In genomic region chr10:22344204-22344603, GRCh38 we compare ENCODE assay signal across 24 cellular contexts. TPM values are rescaled to one million over a fixed set of nuclear protein-coding genes. Genes with fewer than 3 reads are reported as not detected.
DNase-seq lines count a peak whose midpoint lies in the region; ATAC-seq, FAIRE-seq and TF ChIP-seq lines count a peak whose summit lies in the region.
"Had no signal": no experiment of that assay in that cellular context is flagged by ENCODE, and none has a peak within 500 bp of the region (broad histone marks: within the 10 kb centered on the region; RNA-seq: fewer than 3 reads in every experiment).

No MANE protein-coding gene starts in this region.

- no peak overlapping the region for H4K8ac ChIP-seq in H9 (replicated peaks; ENCODE audit: insufficient read length, low read depth, low read length)

- H2BK15ac ChIP-seq in H9 (ENCODE audit: low read depth, low read length): no peak overlapping the region

- no peak overlapping the region for H3K4me2 ChIP-seq in H9 (ENCODE audit: insufficient read depth, insufficient read length, low read length)

- intact Hi-C loops in activated CD4-positive, alpha-beta T cell treated with anti-CD3 and anti-CD28 coated beads, Interleukin-2, amount 10 ng/mL, durations not matched to agents 24 days and 14 days (cut with micrococcal nuclease): loop anchor here (5.0 to 10.0 kb wide), 4 partner anchors 827 to 1169 kb away; no protein-coding TSS in a partner anchor

- no peak overlapping the region for H4K5ac ChIP-seq in H9 (ENCODE audit: insufficient read length, low read depth, low read length)

- no peak overlapping the region for H2BK12ac ChIP-seq in H9 (ENCODE audit: insufficient read length, low read depth, low read length)

- H3K9ac ChIP-seq in H9 (ENCODE audit: extremely low read depth, insufficient read length, low read length): no peak overlapping the region

- no peak overlapping the region for H2AK5ac ChIP-seq in H9 (ENCODE audit: insufficient read length, low read length)

- no peak overlapping the region for H3T11ph ChIP-seq in H9 (ENCODE audit: low read length)

- POLR2A ChIA-PET in WTC11 (lab: Charles Lee): no interaction called here

- H3K27me3 Mint-ChIP-seq in activated CD4-positive, alpha-beta T cell treated with anti-CD3 and anti-CD28 coated beads, Interleukin-2, amount 10 ng/mL, durations not matched to agents 24 days and 14 days: peaks cover 72% of the 10 kb centered on the region
- H3K27me3 Mint-ChIP-seq in WTC11 (ENCODE audit: low read depth) (peaks cover 96% of the 10 kb centered on the region), neural crest cell (ENCODE audit: low read depth) (peaks cover 95% of the 10 kb centered on the region), H9 (ENCODE audit: low read depth) (peaks cover 97% of the 10 kb centered on the region)

- H2BK5ac ChIP-seq in H9 (ENCODE audit: insufficient read length, low read length): no peak overlapping the region

- H3K27me3 ChIP-seq in H9 (ENCODE audit: insufficient read depth, low read length): peaks cover 52% of the 10 kb centered on the region

- CTCF ChIA-PET in WTC11 (lab: Charles Lee): no interaction called here

- no peak overlapping the region for H2BK120ac ChIP-seq in H9 (ENCODE audit: low read depth, low read length, poor library complexity, severe bottlenecking)

- H3K56ac ChIP-seq in H9 (ENCODE audit: insufficient read length, low read depth, low read length): no peak overlapping the region

- H3K9me3 ChIP-seq in H9 (ENCODE audit: control insufficient read depth, low read depth, low read length): no peaks in the 10 kb centered on the region
- H3K9me3 ChIP-seq: MG63, neutrophil had no signal

- no peak overlapping the region for H3K27ac ChIP-seq in H9 (ENCODE audit: insufficient read length, low read depth, low read length)
- H3K27ac ChIP-seq: neutrophil, Peyer's patch, stomach had no signal

- no peak for DNase-seq in activated CD4-positive, alpha-beta T cell treated with anti-CD3 and anti-CD28 coated beads, Interleukin-2, amount 10 ng/mL, durations not matched to agents 24 days and 14 days
- no peak for DNase-seq in activated CD4-positive, alpha-beta T cell treated with anti-CD3 and anti-CD28 coated beads for 1 hour
- no peak for DNase-seq in GM18507 (ENCODE audit: extremely low spot score, insufficient read length, low read depth)
- no peak for DNase-seq in WTC11 (ENCODE audit: low spot score)
- no peak for DNase-seq in neural crest cell (ENCODE audit: low read depth, low spot score)
- DNase-seq in NCI-H2107 treated with DMSO at 0.1 percent for 48 hours (lab: John Stamatoyannopoulos, UW; ENCODE audit: unreplicated experiment): no peak
- no peak for DNase-seq in H9
- DNase-seq in foreskin melanocyte: no peak
- DNase-seq: ACHN; activated naive CD4-positive, alpha-beta T cell treated with Interleukin-2 at 50 U/mL for 16 hours; HCEC 1CT; head of caudate nucleus; MG63; NCI-H2029 treated with DMSO at 0.1 percent for 48 hours; NCI-H526; Peyer's patch; retina; stimulated activated CD4-positive, alpha-beta T cell treated with anti-CD3 and anti-CD28 coated beads, Interleukin-15, amount 100 ng/mL, for 24 hours; stomach had no signal

- no peaks in the 10 kb centered on the region for H3K79me1 ChIP-seq in H9 (ENCODE audit: insufficient read depth, low read depth, low read length, poor library complexity, severe bottlenecking)

- no peak overlapping the region for H3K18ac ChIP-seq in H9 (ENCODE audit: insufficient read length, low read depth, low read length)

- H3K4me1 ChIP-seq in H9 (ENCODE audit: insufficient read depth, low read length): peaks cover 4% of the 10 kb centered on the region; the same call in 1 of the 2 replicates

- H3K4me3 Mint-ChIP-seq in activated CD4-positive, alpha-beta T cell treated with anti-CD3 and anti-CD28 coated beads, Interleukin-2, amount 10 ng/mL, durations not matched to agents 24 days and 14 days: peak overlapping the region; percentile 68
- H3K4me3 Mint-ChIP-seq in WTC11: peak overlapping the region; percentile 69; the same call in 1 of the 2 replicates
- peak overlapping the region; percentile 59 for H3K4me3 Mint-ChIP-seq in neural crest cell
- peak overlapping the region in 1 of 2 experiments; percentile 84; a peak in 2 of 5 replicates for H3K4me3 Mint-ChIP-seq in H9

- peak overlapping the region; percentile 29 for H3K27ac Mint-ChIP-seq in activated CD4-positive, alpha-beta T cell treated with anti-CD3 and anti-CD28 coated beads, Interleukin-2, amount 10 ng/mL, durations not matched to agents 24 days and 14 days
- H3K27ac Mint-ChIP-seq in WTC11: no peak overlapping the region
- H3K27ac Mint-ChIP-seq in neural crest cell (ENCODE audit: unreplicated experiment): no peak overlapping the region
- no peak overlapping the region for H3K27ac Mint-ChIP-seq in H9

- H4K91ac ChIP-seq in H9 (ENCODE audit: insufficient read length, low read depth, low read length): no peak overlapping the region

- no CpG with 5 or more reads among the region's 3 CpGs for WGBS in H9 (ENCODE audit: extremely low coverage, insufficient read length, low lambda C conversion rate)

- no peaks in the 10 kb centered on the region for H4K20me1 ChIP-seq in H9 (ENCODE audit: control insufficient read depth, insufficient read depth, insufficient read length)

- no peak for ATAC-seq in WTC11
- ATAC-seq: SK-N-SH treated with all-trans-retinoic acid at 6 μM for 48 hours had no signal

- no peak overlapping the region for H3K14ac ChIP-seq in H9 (ENCODE audit: insufficient read depth, low read length)

- H3K9me3 Mint-ChIP-seq in activated CD4-positive, alpha-beta T cell treated with anti-CD3 and anti-CD28 coated beads, Interleukin-2, amount 10 ng/mL, durations not matched to agents 24 days and 14 days: peaks cover 7% of the 10 kb centered on the region
- no peaks in the 10 kb centered on the region for H3K9me3 Mint-ChIP-seq in WTC11
- H3K9me3 Mint-ChIP-seq in neural crest cell: no peaks in the 10 kb centered on the region
- peaks cover 0 to 5% of the 10 kb centered on the region in 2 experiments; a peak in 3 of 5 replicates for H3K9me3 Mint-ChIP-seq in H9

- no peak overlapping the region for H3K4ac ChIP-seq in H9 (ENCODE audit: low read depth, low read length)

- peaks cover 25% of the 10 kb centered on the region for H3K4me1 Mint-ChIP-seq in activated CD4-positive, alpha-beta T cell treated with anti-CD3 and anti-CD28 coated beads, Interleukin-2, amount 10 ng/mL, durations not matched to agents 24 days and 14 days
- H3K4me1 Mint-ChIP-seq in WTC11 (peaks cover 12% of the 10 kb centered on the region), neural crest cell (peaks cover 19% of the 10 kb centered on the region), H9 (peaks cover 4 to 13% of the 10 kb centered on the region in 2 experiments)

- H3K23me2 ChIP-seq in H9 (ENCODE audit: insufficient read length, low read depth, low read length, poor library complexity, severe bottlenecking): peaks cover 18% of the 10 kb centered on the region

- H3K23ac ChIP-seq in H9 (ENCODE audit: insufficient read length, low read depth, low read length): no peak overlapping the region

- no peak for TF ChIP-seq CTCF in WTC11 (IDR thresholded peaks at IDR 0.05)
- no peak for TF ChIP-seq CTCF in neural crest cell (conservative IDR thresholded peaks at IDR 0.05)
- TF ChIP-seq CTCF in H9 (conservative IDR thresholded peaks at IDR 0.05): no peak

- peaks cover 3% of the 10 kb centered on the region for H3K36me3 Mint-ChIP-seq in activated CD4-positive, alpha-beta T cell treated with anti-CD3 and anti-CD28 coated beads, Interleukin-2, amount 10 ng/mL, durations not matched to agents 24 days and 14 days (ENCODE audit: low read depth)
- H3K36me3 Mint-ChIP-seq in WTC11 (no peaks in the 10 kb centered on the region), neural crest cell (ENCODE audit: low read depth) (peaks cover 2% of the 10 kb centered on the region), H9 (ENCODE audit: insufficient read depth in 1 of 3, low read depth in 3 of 3) (no peaks in the 10 kb centered on the region; a peak in 1 of 7 replicates)

- no peak overlapping the region for H2AFZ ChIP-seq in H9 (ENCODE audit: low read length)

- H2BK20ac ChIP-seq in H9 (ENCODE audit: low read depth, low read length, poor library complexity, severe bottlenecking): no peak overlapping the region

- H3K79me2 ChIP-seq in H9 (ENCODE audit: insufficient read depth, low read length): no peaks in the 10 kb centered on the region

- FAIRE-seq in GM18507 (lab: Jason Lieb, UNC): peak; percentile 77
- FAIRE-seq: HTR-8/SVneo, islet of Langerhans, urothelium cell line had no signal

TF ChIP-seq in WTC11, 78 proteins besides CTCF, POLR2A, EP300 and RAD21 (continues in another document):
- TF ChIP-seq, protein P1, sequence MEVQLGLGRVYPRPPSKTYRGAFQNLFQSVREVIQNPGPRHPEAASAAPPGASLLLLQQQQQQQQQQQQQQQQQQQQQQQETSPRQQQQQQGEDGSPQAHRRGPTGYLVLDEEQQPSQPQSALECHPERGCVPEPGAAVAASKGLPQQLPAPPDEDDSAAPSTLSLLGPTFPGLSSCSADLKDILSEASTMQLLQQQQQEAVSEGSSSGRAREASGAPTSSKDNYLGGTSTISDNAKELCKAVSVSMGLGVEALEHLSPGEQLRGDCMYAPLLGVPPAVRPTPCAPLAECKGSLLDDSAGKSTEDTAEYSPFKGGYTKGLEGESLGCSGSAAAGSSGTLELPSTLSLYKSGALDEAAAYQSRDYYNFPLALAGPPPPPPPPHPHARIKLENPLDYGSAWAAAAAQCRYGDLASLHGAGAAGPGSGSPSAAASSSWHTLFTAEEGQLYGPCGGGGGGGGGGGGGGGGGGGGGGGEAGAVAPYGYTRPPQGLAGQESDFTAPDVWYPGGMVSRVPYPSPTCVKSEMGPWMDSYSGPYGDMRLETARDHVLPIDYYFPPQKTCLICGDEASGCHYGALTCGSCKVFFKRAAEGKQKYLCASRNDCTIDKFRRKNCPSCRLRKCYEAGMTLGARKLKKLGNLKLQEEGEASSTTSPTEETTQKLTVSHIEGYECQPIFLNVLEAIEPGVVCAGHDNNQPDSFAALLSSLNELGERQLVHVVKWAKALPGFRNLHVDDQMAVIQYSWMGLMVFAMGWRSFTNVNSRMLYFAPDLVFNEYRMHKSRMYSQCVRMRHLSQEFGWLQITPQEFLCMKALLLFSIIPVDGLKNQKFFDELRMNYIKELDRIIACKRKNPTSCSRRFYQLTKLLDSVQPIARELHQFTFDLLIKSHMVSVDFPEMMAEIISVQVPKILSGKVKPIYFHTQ (CRISPR knock-in tag; IDR thresholded peaks at IDR 0.05): no peak

RNA-seq across cellular contexts. Expression of gene SPAG6, which starts 1.1 kb away (rescaled TPM):
- 0.07 TPM in 1 of 2 replicates, not detected in the other for total RNA-seq in activated CD4-positive, alpha-beta T cell treated with anti-CD3 and anti-CD28 coated beads, Interleukin-2, amount 10 ng/mL, durations not matched to agents 24 days and 14 days
- total RNA-seq in WTC11 (2021): 0.30 to 0.74 TPM in 2 of 3 replicates, not detected in the other
- total RNA-seq in neural crest cell: 1.5 and 1.6 TPM in 2 replicates
- 0.24 and 0.29 TPM in 2 replicates for total RNA-seq in H9 (2021)
- total RNA-seq: Peyer's patch, stomach had no signal

RNA-seq across cellular contexts. Expression of gene BMI1, which starts 23.3 kb away (rescaled TPM):
- total RNA-seq in activated CD4-positive, alpha-beta T cell treated with anti-CD3 and anti-CD28 coated beads, Interleukin-2, amount 10 ng/mL, durations not matched to agents 24 days and 14 days: 55.6 and 65.3 TPM in 2 replicates
- total RNA-seq in WTC11 (2021): 3.4 to 4.0 TPM (median 4.0 TPM) in 3 replicates
- total RNA-seq in neural crest cell: 46.4 and 49.9 TPM in 2 replicates
- total RNA-seq in H9 (2021): 5.3 and 6.8 TPM in 2 replicates

RNA-seq across cellular contexts. Expression of gene COMMD3, which starts 28.0 kb away (rescaled TPM):
- 76.7 and 79.7 TPM in 2 replicates for total RNA-seq in activated CD4-positive, alpha-beta T cell treated with anti-CD3 and anti-CD28 coated beads, Interleukin-2, amount 10 ng/mL, durations not matched to agents 24 days and 14 days
- 2.6 to 3.6 TPM (median 3.5 TPM) in 3 replicates for total RNA-seq in WTC11 (2021)
- 31.1 and 35.1 TPM in 2 replicates for total RNA-seq in neural crest cell
- 2.4 and 5.1 TPM in 2 replicates for total RNA-seq in H9 (2021)
